Comparison of ENCODE assay signal across 14 cellular contexts in the genomic region with DNA sequence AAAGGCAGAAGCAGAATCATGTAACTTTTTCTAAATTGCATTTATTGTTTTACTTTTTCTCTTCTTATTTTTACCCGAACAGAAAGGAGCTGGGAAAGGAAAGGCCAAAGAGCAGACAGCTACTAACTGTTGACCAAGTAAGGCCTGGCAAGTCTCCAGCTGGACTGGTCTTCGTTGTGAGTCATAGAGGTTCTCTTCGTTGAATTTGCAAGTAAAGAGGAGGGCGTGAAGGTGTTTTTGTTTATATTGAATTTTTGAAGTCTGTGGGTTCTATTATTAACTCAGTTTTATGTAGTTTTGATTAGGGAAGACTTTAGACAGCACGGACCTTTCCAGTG.
A peak's percentile ranks its signal among the peaks of the same experiment; 100 is the strongest.
DNase-seq lines count a peak whose midpoint lies in the region; ATAC-seq and TF ChIP-seq lines count a peak whose summit lies in the region.
"Had no signal": no experiment of that assay in that cellular context is flagged by ENCODE, and none has a peak within 500 bp of the region (broad histone marks: within the 10 kb centered on the region; RNA-seq: fewer than 3 reads in every experiment).

No MANE protein-coding gene starts in this region.

- WGBS in right lobe of liver (ENCODE audit: insufficient coverage, low coverage, low lambda C conversion rate, missing lambda C conversion rate): 27% methylated on average over 5 of the region's 5 CpGs
- 48 to 55% methylated on average over 4 to 5 of the region's 5 CpGs for WGBS in transverse colon (ENCODE audit: low coverage in 1 of 2), 2 donors

- ATAC-seq in Right ventricle myocardium superior (ENCODE audit: poor library complexity): peak; percentile 46
- ATAC-seq in Right ventricle myocardium inferior: no peak
- ATAC-seq in right lobe of liver: peak; percentile 94 to 99 (median 98)
- ATAC-seq: A549 had no signal

- in situ Hi-C loops in astrocyte of the spinal cord (cut with HindIII; ENCODE audit: low sequenced_read_pairs) (no loop called here), transverse colon (cut with MboI; ENCODE audit: low pct_ligation_motif_present in 1 of 4, low pct_unique_long_range_greater_than_20kb in 1 of 4, low sequenced_read_pairs in 3 of 4) (no loop called here)

- peaks cover 0 to 9% (median 0%) of the 10 kb centered on the region in 4 donors for H3K4me1 ChIP-seq in right lobe of liver
- H3K4me1 ChIP-seq in transverse colon: no peaks in the 10 kb centered on the region
- H3K4me1 ChIP-seq in Karpas-422 (ENCODE audit: low read length): no peaks in the 10 kb centered on the region
- H3K4me1 ChIP-seq: A549 had no signal

- H3K36me3 ChIP-seq in right lobe of liver (no peaks in the 10 kb centered on the region), transverse colon (no peaks in the 10 kb centered on the region), Karpas-422 (ENCODE audit: insufficient read depth, low read length) (no peaks in the 10 kb centered on the region)

- H3K9me2 ChIP-seq in Karpas-422 (replicated peaks; ENCODE audit: insufficient read depth, low read length): no peaks in the 10 kb centered on the region

- TF ChIP-seq CTCF in astrocyte of the spinal cord (IDR thresholded peaks at IDR 0.05; ENCODE audit: low read depth, low read length): no peak
- TF ChIP-seq CTCF in right lobe of liver (IDR thresholded peaks at IDR 0.05): no peak
- TF ChIP-seq CTCF in transverse colon (IDR thresholded peaks at IDR 0.05): no peak

- H3K27ac ChIP-seq in right lobe of liver: peak overlapping the region in 2 of 3 donors; percentile 55 to 75
- H3K27ac ChIP-seq in transverse colon: no peak overlapping the region
- no peak overlapping the region for H3K27ac ChIP-seq in Karpas-422 (ENCODE audit: low read length)
- H3K27ac ChIP-seq: A549 had no signal

- peak; percentile 67 for DNase-seq in Right ventricle myocardium superior
- DNase-seq in Right ventricle myocardium inferior (ENCODE audit: missing footprints): no peak
- peak; percentile 93 for DNase-seq in astrocyte of the spinal cord (ENCODE audit: low read depth, low spot score)
- DNase-seq in right lobe of liver: peak; percentile 83 to 92 (median 86)
- no peak for DNase-seq in transverse colon
- DNase-seq in stimulated activated CD4-positive, alpha-beta T cell treated with anti-CD3 and anti-CD28 coated beads, Interleukin-15, amount 100 ng/mL, for 24 hours: no peak
- no peak for DNase-seq in activated CD4-positive, alpha-beta T cell treated with anti-CD3 and anti-CD28 coated beads for 4 hours
- DNase-seq in Karpas-422: no peak
- DNase-seq: activated CD4-positive, alpha-beta T cell treated with anti-CD3 and anti-CD28 coated beads, Interleukin-2, amount 10 ng/mL, durations not matched to agents 24 days and 14 days; GF-D8; HCEC 1CT; islet precursor cell; NCI-H146 had no signal

- H4K20me1 ChIP-seq in Karpas-422 (ENCODE audit: insufficient read depth, low read depth, low read length): no peaks in the 10 kb centered on the region

- H3K9me3 ChIP-seq in right lobe of liver (no peaks in the 10 kb centered on the region), transverse colon (peaks cover 0 to 3% of the 10 kb centered on the region in 2 donors), Karpas-422 (ENCODE audit: low read length) (peaks cover 3% of the 10 kb centered on the region)
- H3K9me3 ChIP-seq: A549 had no signal

- intact Hi-C loops in Right ventricle myocardium superior (cut with DNase I) (no loop called here), Right ventricle myocardium inferior (cut with DNase I) (no loop called here), right lobe of liver (cut with DNase I) (no loop called here), transverse colon (cut with DNase I; ENCODE audit: low total_unique reads) (no loop called here)

- H3K27me3 ChIP-seq in right lobe of liver (no peaks in the 10 kb centered on the region), transverse colon (no peaks in the 10 kb centered on the region), Karpas-422 (ENCODE audit: low read length) (no peaks in the 10 kb centered on the region)

- no peak overlapping the region for H3K9ac ChIP-seq in Karpas-422 (ENCODE audit: low read length)

- H2AFZ ChIP-seq in Karpas-422 (ENCODE audit: low read length): no peak overlapping the region

- no peak for TF ChIP-seq EP300 in transverse colon (IDR thresholded peaks at IDR 0.05; ENCODE audit: low read depth)

- TF ChIP-seq POLR2A in right lobe of liver (IDR thresholded peaks at IDR 0.05): no peak
- TF ChIP-seq POLR2A in transverse colon (IDR thresholded peaks at IDR 0.05): no peak

- no peak overlapping the region for H3K4me3 ChIP-seq in astrocyte of the spinal cord (ENCODE audit: low read depth, low read length)
- peak overlapping the region in 1 of 3 donors; percentile 2 for H3K4me3 ChIP-seq in right lobe of liver
- no peak overlapping the region for H3K4me3 ChIP-seq in transverse colon
- H3K4me3 ChIP-seq in Karpas-422 (ENCODE audit: low read length): no peak overlapping the region
- H3K4me3 ChIP-seq: A549 had no signal

- H3K4me2 ChIP-seq in Karpas-422 (ENCODE audit: low read depth, low read length, poor library complexity, severe bottlenecking): no peak overlapping the region
- H3K4me2 ChIP-seq: A549 had no signal

- no peaks in the 10 kb centered on the region for H3K79me2 ChIP-seq in Karpas-422 (ENCODE audit: low read length)

Comparison
In these comparisons a context has a peak if more than half of its experiments do, and no peak if none do; other contexts are left out.
1. DNase-seq: peak in Right ventricle myocardium superior (single experiment), astrocyte of the spinal cord (single experiment) and right lobe of liver (3 of 3); none in Right ventricle myocardium inferior (single experiment), transverse colon (single experiment), stimulated activated CD4-positive, alpha-beta T cell treated with anti-CD3 and anti-CD28 coated beads, Interleukin-15, amount 100 ng/mL, for 24 hours (single experiment), activated CD4-positive, alpha-beta T cell treated with anti-CD3 and anti-CD28 coated beads for 4 hours (0 of 2) and Karpas-422 (single experiment).
2. H3K27ac ChIP-seq: peak in right lobe of liver (2 of 3); none in transverse colon (0 of 4) and Karpas-422 (single experiment).